ENCODE assay signal across 1 cellular context in genomic region chr1:156089704-156090103, GRCh38.
TF ChIP-seq lines count a peak whose summit lies in the region.

No MANE protein-coding gene starts in this region.

TF ChIP-seq in GM12878, 131 proteins besides CTCF, POLR2A, EP300 and RAD21:
- no peak for TF ChIP-seq WRNIP1 (IDR thresholded peaks at IDR 0.05; ENCODE audit: borderline replicate concordance, low read depth, low read length)
- peak; percentile 54 for TF ChIP-seq MEF2B (IDR thresholded peaks at IDR 0.05; ENCODE audit: partially characterized antibody, poor library complexity, severe bottlenecking)
- no peak for TF ChIP-seq ATF7 (IDR thresholded peaks at IDR 0.05; ENCODE audit: low read depth)
